2 cellular contexts compared by ENCODE assay signal in genomic region chr16:66344533-66345145, GRCh38.
TF ChIP-seq lines count a peak whose summit lies in the region.

No MANE protein-coding gene starts in this region.

TF ChIP-seq in GM12878, 131 proteins besides CTCF, POLR2A, EP300 and RAD21:
- TF ChIP-seq HCFC1 (IDR thresholded peaks at IDR 0.05; ENCODE audit: low read length) (no peak), ZBTB4 (CRISPR knock-in tag; IDR thresholded peaks at IDR 0.05) (no peak), HDAC6 (IDR thresholded peaks at IDR 0.05; ENCODE audit: unreplicated experiment) (no peak), USF2 (IDR thresholded peaks at IDR 0.05; ENCODE audit: borderline replicate concordance, low read depth, low read length) (no peak), RELB (IDR thresholded peaks at IDR 0.05; ENCODE audit: low read depth) (no peak), ELK1 (IDR thresholded peaks at IDR 0.05; ENCODE audit: low read depth, low read length) (no peak), SPI1 (IDR thresholded peaks at IDR 0.05; ENCODE audit: borderline replicate concordance, insufficient read depth, low read depth, low read length) (no peak), POU2F2 (IDR thresholded peaks at IDR 0.05; ENCODE audit: borderline replicate concordance, low read depth, low read length) (no peak), FOS (IDR thresholded peaks at IDR 0.05; ENCODE audit: borderline replicate concordance, extremely low read depth, insufficient read length) (no peak), NR2C2 (IDR thresholded peaks at IDR 0.05; ENCODE audit: borderline replicate concordance, control insufficient read depth, insufficient read length, low read depth) (no peak), HDGF (IDR thresholded peaks at IDR 0.05) (no peak), TCF12 (IDR thresholded peaks at IDR 0.05; ENCODE audit: low read depth, low read length) (no peak), CREM (IDR thresholded peaks at IDR 0.05; ENCODE audit: low read depth) (no peak), TARDBP (IDR thresholded peaks at IDR 0.05; ENCODE audit: borderline replicate concordance) (no peak), EGR1 (IDR thresholded peaks at IDR 0.05; ENCODE audit: borderline replicate concordance in 1 of 2, low read depth in 2 of 2, low read length in 2 of 2) (no peak), RAD51 (IDR thresholded peaks at IDR 0.05) (no peak)

TF ChIP-seq in HepG2, 621 proteins besides CTCF, POLR2A, EP300 and RAD21:
- TF ChIP-seq TERF1 (CRISPR knock-in tag; IDR thresholded peaks at IDR 0.05): no peak
- no peak for TF ChIP-seq RFX5 (IDR thresholded peaks at IDR 0.05; ENCODE audit: low read depth, low read length)
- TF ChIP-seq SMC3 (IDR thresholded peaks at IDR 0.05; ENCODE audit: low read length): 0 out of 2 replicates have a peak, but pooled peaks have one; percentile 1
- TF ChIP-seq ZNF703 (CRISPR knock-in tag; IDR thresholded peaks at IDR 0.05; ENCODE audit: borderline replicate concordance): no peak
- TF ChIP-seq HOMEZ (CRISPR knock-in tag; IDR thresholded peaks at IDR 0.05; ENCODE audit: low read depth): no peak
- TF ChIP-seq PRMT3 (CRISPR knock-in tag; IDR thresholded peaks at IDR 0.05; ENCODE audit: borderline replicate concordance, low read depth): no peak
- TF ChIP-seq NRL (CRISPR knock-in tag; IDR thresholded peaks at IDR 0.05; ENCODE audit: borderline replicate concordance): no peak
- no peak for TF ChIP-seq ZSCAN30 (CRISPR knock-in tag; IDR thresholded peaks at IDR 0.05)
- 0 out of 2 replicates have a peak, but pooled peaks have one; percentile 26 for TF ChIP-seq IRF9 (CRISPR knock-in tag; IDR thresholded peaks at IDR 0.05; ENCODE audit: borderline replicate concordance)
- TF ChIP-seq ZFP1 (CRISPR knock-in tag; IDR thresholded peaks at IDR 0.05): no peak
TF ChIP-seq in HepG2: peak in this region for 2.
